ENCODE assay signal across 16 cellular contexts in genomic region chr4:112302320-112303274, GRCh38. TPM values are rescaled to one million over a fixed set of nuclear protein-coding genes. Genes with fewer than 3 reads are reported as not detected.
DNase-seq lines count a peak whose midpoint lies in the region; ATAC-seq and TF ChIP-seq lines count a peak whose summit lies in the region.
"Had no signal": no experiment of that assay in that cellular context is flagged by ENCODE, and none has a peak within 500 bp of the region (broad histone marks: within the 10 kb centered on the region; RNA-seq: fewer than 3 reads in every experiment).

No MANE protein-coding gene starts in this region.

- TF ChIP-seq CTCF in Calu3 (IDR thresholded peaks at IDR 0.05; ENCODE audit: unreplicated experiment) (no peak), A673 (conservative IDR thresholded peaks at IDR 0.05; ENCODE audit: low read depth, low read length) (no peak)

- H3K9me3 Mint-ChIP-seq in memory B cell (no peaks in the 10 kb centered on the region), Calu3 (ENCODE audit: low read depth, unreplicated experiment) (no peaks in the 10 kb centered on the region)
- H3K9me3 Mint-ChIP-seq: dendritic cell treated with granulocyte-macrophage colony-stimulating factor and Interleukin-4, amounts not matched to agents 40 ng/mL and 50 ng/mL, for 4 days had no signal

- H3K27me3 ChIP-seq in A673 (replicated peaks; ENCODE audit: insufficient read depth, low read depth, low read length, poor library complexity), result no peaks in the 10 kb centered on the region
- H3K27me3 ChIP-seq: transverse colon had no signal

- H3K4me1 Mint-ChIP-seq in memory B cell (peaks cover 14% of the 10 kb centered on the region), Calu3 (ENCODE audit: low read depth, unreplicated experiment) (peaks cover 7% of the 10 kb centered on the region)

- no peak for DNase-seq in memory B cell (ENCODE audit: low spot score in 2 of 2)
- DNase-seq in Calu3, result no peak
- no peak for DNase-seq in A673 (ENCODE audit: low spot score)
- no peak for DNase-seq in dermis blood vessel endothelial cell
- DNase-seq: amygdala, foreskin melanocyte, Karpas-422, kidney, NCI-H2107, transverse colon had no signal

- ATAC-seq in GM18511 (IDR thresholded peaks at IDR 0.05; ENCODE audit: unreplicated experiment) (peak; percentile 65), GM21381 (IDR thresholded peaks at IDR 0.05; ENCODE audit: unreplicated experiment) (peak; percentile 60), HG03432 (IDR thresholded peaks at IDR 0.05; ENCODE audit: unreplicated experiment) (peak; percentile 77), memory B cell (ENCODE audit: low read depth) (peak; percentile 62), GM19023 (IDR thresholded peaks at IDR 0.05; ENCODE audit: unreplicated experiment) (no peak)

- H3K27ac Mint-ChIP-seq in memory B cell (no peak overlapping the region), Calu3 (ENCODE audit: unreplicated experiment) (no peak overlapping the region)
- H3K27ac Mint-ChIP-seq: dendritic cell treated with granulocyte-macrophage colony-stimulating factor and Interleukin-4, amounts not matched to agents 40 ng/mL and 50 ng/mL, for 4 days; natural killer cell treated with Interleukin-12 subunit alpha and Interleukin-12 subunit beta and Interleukin-15 and Interleukin-18, amount 100 ng/mL, for 72 hours had no signal

- no peak overlapping the region for H3K27ac ChIP-seq in A673 (ENCODE audit: low read depth, low read length, poor library complexity, severe bottlenecking)
- H3K27ac ChIP-seq: transverse colon had no signal

- H3K36me3 Mint-ChIP-seq in memory B cell (peaks cover 4% of the 10 kb centered on the region), Calu3 (ENCODE audit: insufficient read depth, unreplicated experiment) (peaks cover 4% of the 10 kb centered on the region)

- CTCF ChIA-PET in Calu3 (lab: Charles Lee) (no interaction called here), A673 (lab: Charles Lee) (no interaction called here)

- intact Hi-C loops in Calu3 (cut with micrococcal nuclease; ENCODE audit: unreplicated experiment) (no loop called here), A673 (cut with micrococcal nuclease; ENCODE audit: unreplicated experiment) (no loop called here)

- peaks cover 13% of the 10 kb centered on the region for H3K4me1 ChIP-seq in A673 (ENCODE audit: insufficient read depth, low read length, poor library complexity, severe bottlenecking)

- no peaks in the 10 kb centered on the region for H3K9me3 ChIP-seq in A673 (ENCODE audit: low read depth, low read length, poor library complexity, severe bottlenecking)
- H3K9me3 ChIP-seq: transverse colon had no signal

- no TSS peak for BruUV-seq in Calu3 (replicated peaks; lab: Mats Ljungman, UMichigan)
- BruUV-seq in A673 (replicated peaks; lab: Mats Ljungman, UMichigan), result no TSS peak

- H3K36me3 ChIP-seq in A673 (ENCODE audit: insufficient read depth, low read length, poor library complexity, severe bottlenecking), result no peaks in the 10 kb centered on the region
- H3K36me3 ChIP-seq: transverse colon had no signal

- no peaks in the 10 kb centered on the region for H3K27me3 Mint-ChIP-seq in memory B cell
- no peaks in the 10 kb centered on the region for H3K27me3 Mint-ChIP-seq in Calu3 (ENCODE audit: unreplicated experiment)
- H3K27me3 Mint-ChIP-seq: dendritic cell treated with granulocyte-macrophage colony-stimulating factor and Interleukin-4, amounts not matched to agents 40 ng/mL and 50 ng/mL, for 4 days had no signal

- POLR2A ChIA-PET in A673 (lab: Charles Lee; ENCODE audit: low non-redundant PET), result no interaction called here

- no peak overlapping the region for H3K4me3 ChIP-seq in A673 (ENCODE audit: low read depth, low read length, poor library complexity, severe bottlenecking)
- H3K4me3 ChIP-seq: transverse colon had no signal

- H3K4me3 Mint-ChIP-seq in memory B cell, result no peak overlapping the region
- H3K4me3 Mint-ChIP-seq in Calu3 (ENCODE audit: low read depth, unreplicated experiment), result no peak overlapping the region
- H3K4me3 Mint-ChIP-seq: dendritic cell treated with granulocyte-macrophage colony-stimulating factor and Interleukin-4, amounts not matched to agents 40 ng/mL and 50 ng/mL, for 4 days; natural killer cell treated with Interleukin-12 subunit alpha and Interleukin-12 subunit beta and Interleukin-15 and Interleukin-18, amount 100 ng/mL, for 72 hours had no signal

RNA-seq across cellular contexts. Expression of gene ALPK1, which starts 5.4 kb away (rescaled TPM):
- total RNA-seq in Calu3 (2022) (17.1 and 17.9 TPM in 2 replicates), A673 (2021) (11.8 and 17.3 TPM in 2 replicates), dermis blood vessel endothelial cell (4.0 and 4.4 TPM in 2 replicates)

RNA-seq across cellular contexts. Expression of gene TIFA, which starts 16.9 kb away (rescaled TPM):
- total RNA-seq in Calu3 (2022) (6.6 and 9.7 TPM in 2 replicates), A673 (2021) (9.1 and 11.4 TPM in 2 replicates), dermis blood vessel endothelial cell (14.3 and 17.0 TPM in 2 replicates)
